In the genomic region with DNA sequence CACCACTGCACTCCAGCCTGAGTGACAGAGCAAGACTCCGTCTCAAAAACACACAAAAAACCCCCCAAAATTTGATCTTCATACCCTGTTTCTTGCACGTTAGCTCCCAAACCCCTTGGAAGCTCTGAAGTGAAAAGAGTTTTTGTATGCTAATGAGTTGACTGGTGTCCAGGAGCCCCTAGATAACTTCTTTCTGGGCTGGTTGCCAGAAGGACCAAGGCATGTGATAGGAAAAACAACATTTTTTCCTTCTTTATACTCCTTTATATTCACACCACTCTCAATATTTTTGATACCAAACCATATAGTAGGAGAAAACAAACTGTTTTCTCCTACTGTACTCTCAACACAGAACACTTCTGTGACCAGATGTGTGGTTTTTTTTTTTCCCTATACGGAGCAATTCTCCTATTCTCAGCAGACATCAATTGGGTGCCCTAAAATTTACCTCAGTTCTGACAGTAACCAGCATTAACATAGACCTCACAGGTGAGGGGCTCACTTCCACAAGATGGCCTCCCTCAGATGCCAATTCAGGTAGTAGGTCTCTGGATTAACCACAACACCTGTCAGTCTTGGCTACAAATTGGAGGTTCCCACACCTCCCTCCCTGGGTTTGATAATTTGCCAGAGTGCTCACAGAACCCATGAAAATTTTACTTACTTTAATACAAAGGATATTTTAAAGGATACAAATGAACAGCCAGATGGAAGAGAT, we compare ENCODE assay signal across 2 cellular contexts.
A peak's percentile ranks its signal among the peaks of the same experiment; 100 is the strongest.
TF ChIP-seq lines count a peak whose summit lies in the region.

No MANE protein-coding gene starts in this region.

TF ChIP-seq in HCT116, 20 proteins besides CTCF, POLR2A, EP300 and RAD21:
- TF ChIP-seq EZH2phosphoT487 (IDR thresholded peaks at IDR 0.05; ENCODE audit: borderline replicate concordance) (no peak), ELF1 (IDR thresholded peaks at IDR 0.05; ENCODE audit: borderline replicate concordance, low read depth) (no peak), CEBPB (IDR thresholded peaks at IDR 0.05; ENCODE audit: low read depth) (no peak), TCF7L2 (IDR thresholded peaks at IDR 0.05; ENCODE audit: borderline replicate concordance, extremely low read depth, insufficient read depth, insufficient read length) (no peak), POLR2AphosphoS5 (IDR thresholded peaks at IDR 0.05; ENCODE audit: low read depth, low read length) (no peak), CBX3 (IDR thresholded peaks at IDR 0.05; ENCODE audit: low read depth) (no peak), REST (IDR thresholded peaks at IDR 0.05; ENCODE audit: low read depth) (no peak), SIN3A (IDR thresholded peaks at IDR 0.05; ENCODE audit: low read depth) (no peak), EGR1 (IDR thresholded peaks at IDR 0.05; ENCODE audit: low read depth) (no peak), EZH2 (IDR thresholded peaks at IDR 0.05) (no peak), ATF3 (IDR thresholded peaks at IDR 0.05) (no peak)
- TF ChIP-seq, protein P1, sequence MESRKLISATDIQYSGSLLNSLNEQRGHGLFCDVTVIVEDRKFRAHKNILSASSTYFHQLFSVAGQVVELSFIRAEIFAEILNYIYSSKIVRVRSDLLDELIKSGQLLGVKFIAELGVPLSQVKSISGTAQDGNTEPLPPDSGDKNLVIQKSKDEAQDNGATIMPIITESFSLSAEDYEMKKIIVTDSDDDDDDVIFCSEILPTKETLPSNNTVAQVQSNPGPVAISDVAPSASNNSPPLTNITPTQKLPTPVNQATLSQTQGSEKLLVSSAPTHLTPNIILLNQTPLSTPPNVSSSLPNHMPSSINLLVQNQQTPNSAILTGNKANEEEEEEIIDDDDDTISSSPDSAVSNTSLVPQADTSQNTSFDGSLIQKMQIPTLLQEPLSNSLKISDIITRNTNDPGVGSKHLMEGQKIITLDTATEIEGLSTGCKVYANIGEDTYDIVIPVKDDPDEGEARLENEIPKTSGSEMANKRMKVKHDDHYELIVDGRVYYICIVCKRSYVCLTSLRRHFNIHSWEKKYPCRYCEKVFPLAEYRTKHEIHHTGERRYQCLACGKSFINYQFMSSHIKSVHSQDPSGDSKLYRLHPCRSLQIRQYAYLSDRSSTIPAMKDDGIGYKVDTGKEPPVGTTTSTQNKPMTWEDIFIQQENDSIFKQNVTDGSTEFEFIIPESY (IDR thresholded peaks at IDR 0.05; ENCODE audit: extremely low read depth, insufficient replicate concordance, low read length): no peak

TF ChIP-seq in SK-N-SH, 30 proteins besides CTCF, POLR2A, EP300 and RAD21:
- TF ChIP-seq NFIC (IDR thresholded peaks at IDR 0.05; ENCODE audit: borderline replicate concordance): peak; percentile 51; the same call in 1 of the 2 replicates
- no peak for TF ChIP-seq CHD2 (IDR thresholded peaks at IDR 0.05; ENCODE audit: low read length, partially characterized antibody)
